ENCODE assay signal across 9 cellular contexts in genomic region chrX:110087485-110088356, GRCh38.
DNase-seq lines count a peak whose midpoint lies in the region; FAIRE-seq and TF ChIP-seq lines count a peak whose summit lies in the region.
"Had no signal": no experiment of that assay in that cellular context is flagged by ENCODE, and none has a peak within 500 bp of the region (broad histone marks: within the 10 kb centered on the region; RNA-seq: fewer than 3 reads in every experiment).

No MANE protein-coding gene starts in this region.

- H3K27ac Mint-ChIP-seq in CD14-positive monocyte (peak overlapping the region; percentile 91 to 99 (median 98)), astrocyte (ENCODE audit: unreplicated experiment) (peak overlapping the region; percentile 99)

- no peaks in the 10 kb centered on the region for H4K20me1 ChIP-seq in astrocyte (ENCODE audit: insufficient read depth, low read length)

- H3K27me3 ChIP-seq in astrocyte (ENCODE audit: insufficient read depth, low read length): no peaks in the 10 kb centered on the region

- TF ChIP-seq CTCF in CD14-positive monocyte (IDR thresholded peaks at IDR 0.05): no peak
- no peak for TF ChIP-seq CTCF in astrocyte (IDR thresholded peaks at IDR 0.05; ENCODE audit: insufficient read depth, low read depth, low read length)

- H3K9ac ChIP-seq in astrocyte (ENCODE audit: low read length): peak overlapping the region; percentile 89

- H3K4me3 Mint-ChIP-seq in CD14-positive monocyte (peak overlapping the region; percentile 8 to 57), astrocyte (ENCODE audit: unreplicated experiment) (peak overlapping the region; percentile 34)

- H3K79me2 ChIP-seq in astrocyte (ENCODE audit: insufficient read depth, low read length): no peaks in the 10 kb centered on the region

- intact Hi-C loops in CD14-positive monocyte (cut with micrococcal nuclease): loop anchor here in 1 of 2 donors (10.0 kb wide), 2 partner anchors 53 to 83 kb away; partner anchors contain the start of gene TMEM164

- peaks cover 54% of the 10 kb centered on the region for H3K4me1 Mint-ChIP-seq in CD14-positive monocyte
- H3K4me1 Mint-ChIP-seq in astrocyte (ENCODE audit: low read depth, unreplicated experiment): peaks cover 25% of the 10 kb centered on the region

- peaks cover 24% of the 10 kb centered on the region for H3K4me1 ChIP-seq in astrocyte (ENCODE audit: insufficient read depth, low read length)

- H3K9me3 ChIP-seq in astrocyte (ENCODE audit: insufficient read depth, low read depth, low read length): no peaks in the 10 kb centered on the region

- H2AFZ ChIP-seq in astrocyte (ENCODE audit: low read depth, low read length): no peak overlapping the region

- DNase-seq in CD14-positive monocyte (ENCODE audit: low spot score) (peak; percentile 68), HPDE6-E6E7 (ENCODE audit: extremely low spot score) (peak; percentile 64), astrocyte (ENCODE audit: low read depth) (peak; percentile 94), myocyte (ENCODE audit: low read depth) (peak; percentile 8), NCI-H510A (lab: John Stamatoyannopoulos, UW) (no peak), NCI-H345 treated with DMSO at 0.1 percent for 48 hours (lab: John Stamatoyannopoulos, UW; ENCODE audit: unreplicated experiment) (no peak), DMS153 (lab: John Stamatoyannopoulos, UW) (no peak), DMS 273 (lab: John Stamatoyannopoulos, UW; ENCODE audit: unreplicated experiment) (no peak)
- DNase-seq: stimulated activated CD4-positive, alpha-beta T cell treated with anti-CD3 and anti-CD28 coated beads, Interleukin-2, amount 100 ng/mL, for 24 hours had no signal

- no peak for FAIRE-seq in astrocyte (lab: Jason Lieb, UNC)

- peak overlapping the region; percentile 83 for H3K4me2 ChIP-seq in astrocyte (ENCODE audit: low read length)

- peaks cover 3 to 4% of the 10 kb centered on the region in 2 donors for H3K36me3 Mint-ChIP-seq in CD14-positive monocyte
- H3K36me3 Mint-ChIP-seq in astrocyte (ENCODE audit: low read depth, unreplicated experiment): no peaks in the 10 kb centered on the region

- H3K27me3 Mint-ChIP-seq in CD14-positive monocyte (ENCODE audit: low read depth in 3 of 3): peaks cover 0 to 5% (median 0%) of the 10 kb centered on the region in 3 donors
- H3K27me3 Mint-ChIP-seq in astrocyte (ENCODE audit: low read depth, unreplicated experiment): no peaks in the 10 kb centered on the region

- peaks cover 0 to 5% (median 0%) of the 10 kb centered on the region in 7 donors for H3K9me3 Mint-ChIP-seq in CD14-positive monocyte
- H3K9me3 Mint-ChIP-seq in astrocyte (ENCODE audit: unreplicated experiment): no peaks in the 10 kb centered on the region

- no peaks in the 10 kb centered on the region for H3K36me3 ChIP-seq in astrocyte (ENCODE audit: insufficient read depth, low read length)

- H3K27ac ChIP-seq in astrocyte (ENCODE audit: low read depth, low read length): peak overlapping the region; percentile 99

- peak overlapping the region; percentile 51 for H3K4me3 ChIP-seq in astrocyte (ENCODE audit: insufficient read depth, low read depth, low read length)

Comparison
In these comparisons a context has a peak if more than half of its experiments do, and no peak if none do; other contexts are left out.
1. DNase-seq: peak in CD14-positive monocyte (single experiment), HPDE6-E6E7 (single experiment), astrocyte (single experiment) and myocyte (single experiment); none in NCI-H510A (single experiment), NCI-H345 treated with DMSO at 0.1 percent for 48 hours (single experiment), DMS153 (single experiment) and DMS 273 (single experiment).